ENCODE assay signal across 8 cellular contexts in genomic region chr5:60687927-60688720, GRCh38. TPM values are rescaled to one million over a fixed set of nuclear protein-coding genes. Genes with fewer than 3 reads are reported as not detected.
DNase-seq lines count a peak whose midpoint lies in the region; ATAC-seq, FAIRE-seq and TF ChIP-seq lines count a peak whose summit lies in the region.

No MANE protein-coding gene starts in this region.

- H3K9me3 ChIP-seq in DOHH2 (ENCODE audit: control insufficient read depth, insufficient read depth, low read length) (no peaks in the 10 kb centered on the region), kidney (ENCODE audit: control insufficient read depth in 1 of 2, low read length in 2 of 2) (no peaks in the 10 kb centered on the region), transverse colon (no peaks in the 10 kb centered on the region)

- H3K27ac ChIP-seq in DOHH2 (ENCODE audit: low read depth, low read length) (no peak overlapping the region), kidney (ENCODE audit: low read depth in 2 of 2, low read length in 2 of 2) (no peak overlapping the region), transverse colon (no peak overlapping the region)

- H4K20me1 ChIP-seq in DOHH2 (ENCODE audit: control insufficient read depth, insufficient read depth, low read depth, low read length): no peaks in the 10 kb centered on the region

- peaks cover 10% of the 10 kb centered on the region for H3K4me1 ChIP-seq in DOHH2 (ENCODE audit: control insufficient read depth, low read length)
- H3K4me1 ChIP-seq in kidney (ENCODE audit: control insufficient read depth in 1 of 2, insufficient read depth in 1 of 2, low read depth in 1 of 2, low read length in 2 of 2): no peaks in the 10 kb centered on the region
- H3K4me1 ChIP-seq in transverse colon: no peaks in the 10 kb centered on the region

- H3K4me3 Mint-ChIP-seq in T-helper 2 cell treated with Interferon-gamma antibody and Interleukin-4, amounts not matched to agents 5 μg/mL and 100 μg/mL, for 36 hours: no peak overlapping the region

- H3K9me3 Mint-ChIP-seq in T-helper 2 cell treated with Interferon-gamma antibody and Interleukin-4, amounts not matched to agents 5 μg/mL and 100 μg/mL, for 36 hours: no peaks in the 10 kb centered on the region

- TF ChIP-seq POLR2A in transverse colon (IDR thresholded peaks at IDR 0.05): no peak

- TF ChIP-seq EP300 in transverse colon (IDR thresholded peaks at IDR 0.05; ENCODE audit: low read depth): no peak

- H3K9me2 ChIP-seq in DOHH2 (replicated peaks; ENCODE audit: control insufficient read depth, low read length): no peaks in the 10 kb centered on the region

- H3K36me3 ChIP-seq in DOHH2 (ENCODE audit: control insufficient read depth, low read length): peaks cover 22% of the 10 kb centered on the region
- H3K36me3 ChIP-seq in kidney (ENCODE audit: control insufficient read depth in 1 of 2, insufficient read depth in 2 of 2, low read length in 2 of 2): no peaks in the 10 kb centered on the region
- H3K36me3 ChIP-seq in transverse colon: no peaks in the 10 kb centered on the region

- peak; percentile 9 for DNase-seq in T-helper 2 cell treated with Interferon-gamma antibody and Interleukin-4, amounts not matched to agents 5 μg/mL and 100 μg/mL, for 36 hours (ENCODE audit: low spot score)
- no peak for DNase-seq in kidney
- DNase-seq in transverse colon: no peak
- DNase-seq in D721Med (ENCODE audit: insufficient read length, low spot score): no peak

- intact Hi-C loops in kidney (cut with DNase I) (no loop called here), transverse colon (cut with DNase I; ENCODE audit: low total_unique reads) (no loop called here)

- FAIRE-seq in kidney (lab: Jason Lieb, UNC): no peak
- no peak for FAIRE-seq in D721Med (lab: Jason Lieb, UNC)

- H3K4me2 ChIP-seq in DOHH2 (ENCODE audit: low read length): no peak overlapping the region

- H3K36me3 Mint-ChIP-seq in T-helper 2 cell treated with Interferon-gamma antibody and Interleukin-4, amounts not matched to agents 5 μg/mL and 100 μg/mL, for 36 hours (ENCODE audit: low read depth): peaks cover 31% of the 10 kb centered on the region

- WGBS in transverse colon (ENCODE audit: low coverage in 1 of 2), 2 donors: 57 to 69% methylated on average over 3 of the region's 3 CpGs

- H3K27me3 ChIP-seq in DOHH2 (ENCODE audit: control insufficient read depth, low read length) (no peaks in the 10 kb centered on the region), transverse colon (no peaks in the 10 kb centered on the region)

- peak; percentile 21 for TF ChIP-seq CTCF in DOHH2 (IDR thresholded peaks at IDR 0.05; ENCODE audit: low read depth, low read length, poor library complexity, severe bottlenecking)
- peak; percentile 14 for TF ChIP-seq CTCF in kidney (IDR thresholded peaks at IDR 0.05; ENCODE audit: borderline replicate concordance, extremely low read depth, insufficient read depth)
- peak in 2 of 5 experiments; percentile 13 to 17 for TF ChIP-seq CTCF in transverse colon (IDR thresholded peaks at IDR 0.05)
- TF ChIP-seq CTCF in D721Med (IDR thresholded peaks at IDR 0.05; ENCODE audit: insufficient read depth, missing control alignments): no peak

- no peak overlapping the region for H3K9ac ChIP-seq in kidney (ENCODE audit: low read length in 2 of 2)

- no peaks in the 10 kb centered on the region for H3K27me3 Mint-ChIP-seq in T-helper 2 cell treated with Interferon-gamma antibody and Interleukin-4, amounts not matched to agents 5 μg/mL and 100 μg/mL, for 36 hours (ENCODE audit: low read depth)

- peaks cover 62% of the 10 kb centered on the region for H3K79me2 ChIP-seq in DOHH2 (ENCODE audit: control insufficient read depth, low read length)

- H3K27ac Mint-ChIP-seq in T-helper 2 cell treated with Interferon-gamma antibody and Interleukin-4, amounts not matched to agents 5 μg/mL and 100 μg/mL, for 36 hours: peak overlapping the region; percentile 21

- H3K4me3 ChIP-seq in DOHH2 (ENCODE audit: low read length): no peak overlapping the region
- H3K4me3 ChIP-seq in kidney (ENCODE audit: low read length in 2 of 2): no peak overlapping the region
- H3K4me3 ChIP-seq in transverse colon: no peak overlapping the region

- H3K4me1 Mint-ChIP-seq in T-helper 2 cell treated with Interferon-gamma antibody and Interleukin-4, amounts not matched to agents 5 μg/mL and 100 μg/mL, for 36 hours (ENCODE audit: low read depth): peaks cover 21% of the 10 kb centered on the region

- in situ Hi-C loops in transverse colon (cut with MboI; ENCODE audit: low pct_ligation_motif_present in 1 of 4, low pct_unique_long_range_greater_than_20kb in 1 of 4, low sequenced_read_pairs in 3 of 4): no loop called here

- peak; percentile 99 for ATAC-seq in GM19351 (IDR thresholded peaks at IDR 0.05; ENCODE audit: unreplicated experiment)
- ATAC-seq in HG03175 (IDR thresholded peaks at IDR 0.05; ENCODE audit: unreplicated experiment): peak; percentile 96
- ATAC-seq in HG02840 (IDR thresholded peaks at IDR 0.05; ENCODE audit: low FRiP score, unreplicated experiment): no peak

- no peaks in the 10 kb centered on the region for H3F3A ChIP-seq in DOHH2 (ENCODE audit: control insufficient read depth, insufficient read depth)

RNA-seq across cellular contexts. Expression of gene DEPDC1B, which starts 11.8 kb away (rescaled TPM):
- 0.50 TPM for total RNA-seq in kidney
- 5.2 TPM for polyA plus RNA-seq in kidney (ENCODE audit: insufficient read depth, low read depth, low replicate concordance)
- total RNA-seq in transverse colon: 1 to 10 TPM in 3 of 4 donors, not detected in 1; 2.7 to 3.2 (median 2.9) TPM
